ENCODE assay signal across 1 cellular context in genomic region chr3:120678331-120678845, GRCh38.
TF ChIP-seq lines count a peak whose summit lies in the region.

No MANE protein-coding gene starts in this region.

TF ChIP-seq in HepG2, 621 proteins besides CTCF, POLR2A, EP300 and RAD21 (continued from another document and continues in another):
- TF ChIP-seq, protein P1, sequence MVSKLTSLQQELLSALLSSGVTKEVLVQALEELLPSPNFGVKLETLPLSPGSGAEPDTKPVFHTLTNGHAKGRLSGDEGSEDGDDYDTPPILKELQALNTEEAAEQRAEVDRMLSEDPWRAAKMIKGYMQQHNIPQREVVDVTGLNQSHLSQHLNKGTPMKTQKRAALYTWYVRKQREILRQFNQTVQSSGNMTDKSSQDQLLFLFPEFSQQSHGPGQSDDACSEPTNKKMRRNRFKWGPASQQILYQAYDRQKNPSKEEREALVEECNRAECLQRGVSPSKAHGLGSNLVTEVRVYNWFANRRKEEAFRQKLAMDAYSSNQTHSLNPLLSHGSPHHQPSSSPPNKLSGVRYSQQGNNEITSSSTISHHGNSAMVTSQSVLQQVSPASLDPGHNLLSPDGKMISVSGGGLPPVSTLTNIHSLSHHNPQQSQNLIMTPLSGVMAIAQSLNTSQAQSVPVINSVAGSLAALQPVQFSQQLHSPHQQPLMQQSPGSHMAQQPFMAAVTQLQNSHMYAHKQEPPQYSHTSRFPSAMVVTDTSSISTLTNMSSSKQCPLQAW (CRISPR knock-in tag; IDR thresholded peaks at IDR 0.05), result peak; percentile 99
- peak; percentile 64 for TF ChIP-seq HOXA5 (CRISPR knock-in tag; IDR thresholded peaks at IDR 0.05)
- TF ChIP-seq GPN1 (CRISPR knock-in tag; IDR thresholded peaks at IDR 0.05; ENCODE audit: borderline replicate concordance), result no peak
- TF ChIP-seq XRCC5 (optimal IDR thresholded peaks at IDR 0.05; ENCODE audit: low read length), result no peak
- no peak for TF ChIP-seq ZNF598 (CRISPR knock-in tag; IDR thresholded peaks at IDR 0.05; ENCODE audit: borderline replicate concordance)
- TF ChIP-seq CHD4 (IDR thresholded peaks at IDR 0.05; ENCODE audit: borderline replicate concordance, low read length), result peak; percentile 43; the same call in 1 of the 2 replicates
- peak; percentile 82 for TF ChIP-seq HOMEZ (CRISPR knock-in tag; IDR thresholded peaks at IDR 0.05; ENCODE audit: low read depth)
- TF ChIP-seq ZMYM3 (CRISPR knock-in tag; IDR thresholded peaks at IDR 0.05), result no peak
- peak; percentile 37; the same call in 1 of the 2 replicates for TF ChIP-seq CEBPG (CRISPR knock-in tag; IDR thresholded peaks at IDR 0.05)
- TF ChIP-seq ZNF34 (CRISPR knock-in tag; IDR thresholded peaks at IDR 0.05; ENCODE audit: borderline replicate concordance), result no peak
- TF ChIP-seq ZNF180 (CRISPR knock-in tag; IDR thresholded peaks at IDR 0.05; ENCODE audit: borderline replicate concordance, low read depth), result no peak
- TF ChIP-seq ZNF644 (CRISPR knock-in tag; IDR thresholded peaks at IDR 0.05; ENCODE audit: low read depth), result peak; percentile 33; the same call in 1 of the 2 replicates
- no peak for TF ChIP-seq NFYB (CRISPR knock-in tag; IDR thresholded peaks at IDR 0.05)
- TF ChIP-seq, protein P2, sequence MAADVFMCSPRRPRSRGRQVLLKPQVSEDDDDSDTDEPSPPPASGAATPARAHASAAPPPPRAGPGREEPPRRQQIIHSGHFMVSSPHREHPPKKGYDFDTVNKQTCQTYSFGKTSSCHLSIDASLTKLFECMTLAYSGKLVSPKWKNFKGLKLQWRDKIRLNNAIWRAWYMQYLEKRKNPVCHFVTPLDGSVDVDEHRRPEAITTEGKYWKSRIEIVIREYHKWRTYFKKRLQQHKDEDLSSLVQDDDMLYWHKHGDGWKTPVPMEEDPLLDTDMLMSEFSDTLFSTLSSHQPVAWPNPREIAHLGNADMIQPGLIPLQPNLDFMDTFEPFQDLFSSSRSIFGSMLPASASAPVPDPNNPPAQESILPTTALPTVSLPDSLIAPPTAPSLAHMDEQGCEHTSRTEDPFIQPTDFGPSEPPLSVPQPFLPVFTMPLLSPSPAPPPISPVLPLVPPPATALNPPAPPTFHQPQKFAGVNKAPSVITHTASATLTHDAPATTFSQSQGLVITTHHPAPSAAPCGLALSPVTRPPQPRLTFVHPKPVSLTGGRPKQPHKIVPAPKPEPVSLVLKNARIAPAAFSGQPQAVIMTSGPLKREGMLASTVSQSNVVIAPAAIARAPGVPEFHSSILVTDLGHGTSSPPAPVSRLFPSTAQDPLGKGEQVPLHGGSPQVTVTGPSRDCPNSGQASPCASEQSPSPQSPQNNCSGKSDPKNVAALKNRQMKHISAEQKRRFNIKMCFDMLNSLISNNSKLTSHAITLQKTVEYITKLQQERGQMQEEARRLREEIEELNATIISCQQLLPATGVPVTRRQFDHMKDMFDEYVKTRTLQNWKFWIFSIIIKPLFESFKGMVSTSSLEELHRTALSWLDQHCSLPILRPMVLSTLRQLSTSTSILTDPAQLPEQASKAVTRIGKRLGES (CRISPR knock-in tag; IDR thresholded peaks at IDR 0.05; ENCODE audit: borderline replicate concordance), result no peak
- TF ChIP-seq MAFF (IDR thresholded peaks at IDR 0.05; ENCODE audit: low read depth, low read length), result peak; percentile 95
- no peak for TF ChIP-seq PAX8 (CRISPR knock-in tag; IDR thresholded peaks at IDR 0.05; ENCODE audit: borderline replicate concordance)
- no peak for TF ChIP-seq ZEB1 (IDR thresholded peaks at IDR 0.05; ENCODE audit: insufficient replicate concordance, low read depth)
- 0 out of 2 replicates have a peak, but pooled peaks have one; percentile 19 for TF ChIP-seq MLX (CRISPR knock-in tag; IDR thresholded peaks at IDR 0.05)
- 0 out of 2 replicates have a peak, but pooled peaks have one; percentile 40 for TF ChIP-seq SIN3B (IDR thresholded peaks at IDR 0.05; ENCODE audit: low read length)
- peak; percentile 74 for TF ChIP-seq TEAD3 (CRISPR knock-in tag; optimal IDR thresholded peaks at IDR 0.05; ENCODE audit: borderline replicate concordance)
- TF ChIP-seq GABPA (IDR thresholded peaks at IDR 0.05; ENCODE audit: low read depth, low read length), result no peak
- TF ChIP-seq GABPA (CRISPR knock-in tag; IDR thresholded peaks at IDR 0.05; ENCODE audit: low read depth), result 0 out of 2 replicates have a peak, but pooled peaks have one; percentile 19
- peak; percentile 70; the same call in 1 of the 2 replicates for TF ChIP-seq RERE (CRISPR knock-in tag; IDR thresholded peaks at IDR 0.05; ENCODE audit: low read depth)
- TF ChIP-seq MED8 (CRISPR knock-in tag; IDR thresholded peaks at IDR 0.05; ENCODE audit: insufficient replicate concordance), result no peak
- peak; percentile 75; the same call in 1 of the 2 replicates for TF ChIP-seq TBX2 (CRISPR knock-in tag; IDR thresholded peaks at IDR 0.05; ENCODE audit: borderline replicate concordance)
- TF ChIP-seq CBX5 (CRISPR knock-in tag; IDR thresholded peaks at IDR 0.05; ENCODE audit: borderline replicate concordance), result peak; percentile 25; the same call in 1 of the 2 replicates
- 0 out of 2 replicates have a peak, but pooled peaks have one; percentile 22 for TF ChIP-seq NCOA1 (CRISPR knock-in tag; IDR thresholded peaks at IDR 0.05)
- no peak for TF ChIP-seq ZNF260 (CRISPR knock-in tag; IDR thresholded peaks at IDR 0.05; ENCODE audit: borderline replicate concordance, low read depth)
- peak; percentile 82; the same call in 1 of the 2 replicates for TF ChIP-seq ZNF292 (CRISPR knock-in tag; IDR thresholded peaks at IDR 0.05; ENCODE audit: borderline replicate concordance, low read depth)
- TF ChIP-seq ZNF792 (CRISPR knock-in tag; IDR thresholded peaks at IDR 0.05), result peak; percentile 51; the same call in 1 of the 2 replicates
- peak; percentile 97 for TF ChIP-seq SAP130 (CRISPR knock-in tag; IDR thresholded peaks at IDR 0.05; ENCODE audit: low read depth)
- TF ChIP-seq, protein P3, sequence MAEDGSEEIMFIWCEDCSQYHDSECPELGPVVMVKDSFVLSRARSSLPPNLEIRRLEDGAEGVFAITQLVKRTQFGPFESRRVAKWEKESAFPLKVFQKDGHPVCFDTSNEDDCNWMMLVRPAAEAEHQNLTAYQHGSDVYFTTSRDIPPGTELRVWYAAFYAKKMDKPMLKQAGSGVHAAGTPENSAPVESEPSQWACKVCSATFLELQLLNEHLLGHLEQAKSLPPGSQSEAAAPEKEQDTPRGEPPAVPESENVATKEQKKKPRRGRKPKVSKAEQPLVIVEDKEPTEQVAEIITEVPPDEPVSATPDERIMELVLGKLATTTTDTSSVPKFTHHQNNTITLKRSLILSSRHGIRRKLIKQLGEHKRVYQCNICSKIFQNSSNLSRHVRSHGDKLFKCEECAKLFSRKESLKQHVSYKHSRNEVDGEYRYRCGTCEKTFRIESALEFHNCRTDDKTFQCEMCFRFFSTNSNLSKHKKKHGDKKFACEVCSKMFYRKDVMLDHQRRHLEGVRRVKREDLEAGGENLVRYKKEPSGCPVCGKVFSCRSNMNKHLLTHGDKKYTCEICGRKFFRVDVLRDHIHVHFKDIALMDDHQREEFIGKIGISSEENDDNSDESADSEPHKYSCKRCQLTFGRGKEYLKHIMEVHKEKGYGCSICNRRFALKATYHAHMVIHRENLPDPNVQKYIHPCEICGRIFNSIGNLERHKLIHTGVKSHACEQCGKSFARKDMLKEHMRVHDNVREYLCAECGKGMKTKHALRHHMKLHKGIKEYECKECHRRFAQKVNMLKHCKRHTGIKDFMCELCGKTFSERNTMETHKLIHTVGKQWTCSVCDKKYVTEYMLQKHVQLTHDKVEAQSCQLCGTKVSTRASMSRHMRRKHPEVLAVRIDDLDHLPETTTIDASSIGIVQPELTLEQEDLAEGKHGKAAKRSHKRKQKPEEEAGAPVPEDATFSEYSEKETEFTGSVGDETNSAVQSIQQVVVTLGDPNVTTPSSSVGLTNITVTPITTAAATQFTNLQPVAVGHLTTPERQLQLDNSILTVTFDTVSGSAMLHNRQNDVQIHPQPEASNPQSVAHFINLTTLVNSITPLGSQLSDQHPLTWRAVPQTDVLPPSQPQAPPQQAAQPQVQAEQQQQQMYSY (CRISPR knock-in tag; IDR thresholded peaks at IDR 0.05), result no peak
- peak; percentile 50 for TF ChIP-seq FOXA3 (CRISPR knock-in tag; IDR thresholded peaks at IDR 0.05)
- TF ChIP-seq HOXA3 (CRISPR knock-in tag; IDR thresholded peaks at IDR 0.05), result peak; percentile 41; the same call in 1 of the 2 replicates
- TF ChIP-seq PHF5A (CRISPR knock-in tag; IDR thresholded peaks at IDR 0.05; ENCODE audit: low read depth, unreplicated experiment), result peak; percentile 81
- TF ChIP-seq YEATS2 (CRISPR knock-in tag; IDR thresholded peaks at IDR 0.05; ENCODE audit: borderline replicate concordance), result 0 out of 2 replicates have a peak, but pooled peaks have one; percentile 32
- TF ChIP-seq AHDC1 (CRISPR knock-in tag; IDR thresholded peaks at IDR 0.05; ENCODE audit: borderline replicate concordance), result peak; percentile 86; the same call in 1 of the 2 replicates
